27 cellular contexts compared by ENCODE assay signal in the genomic region with DNA sequence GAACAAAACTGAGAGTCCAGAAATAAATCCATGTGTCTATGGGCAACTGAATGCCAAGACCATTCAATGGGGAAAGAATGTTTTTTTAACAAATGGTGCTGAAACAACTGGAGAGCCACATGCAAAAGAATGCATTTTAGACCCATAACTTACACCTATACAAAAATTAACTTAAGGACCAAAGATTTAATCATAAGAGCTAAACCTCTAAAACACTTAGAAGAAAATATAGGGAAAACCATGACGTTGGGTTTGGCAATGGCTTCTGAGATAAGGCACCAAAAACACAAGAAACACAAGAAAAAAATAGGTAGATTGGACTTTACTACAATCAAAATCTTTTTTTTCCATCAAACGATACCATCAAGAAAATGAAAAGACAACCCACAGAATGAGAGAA.
"Had no signal": no experiment of that assay in that cellular context is flagged by ENCODE, and none has a peak within 500 bp of the region (broad histone marks: within the 10 kb centered on the region; RNA-seq: fewer than 3 reads in every experiment).

No MANE protein-coding gene starts in this region.

- H3K27ac ChIP-seq: colonic mucosa, coronary artery, dorsolateral prefrontal cortex, epithelial cell of prostate, esophagus muscularis mucosa, esophagus squamous epithelium, foreskin keratinocyte, gastrocnemius medialis, gastroesophageal sphincter, heart left ventricle, heart right ventricle had no signal

- H3K4me1 ChIP-seq: colonic mucosa, esophagus muscularis mucosa, esophagus squamous epithelium, foreskin keratinocyte, gastrocnemius medialis, gastroesophageal sphincter had no signal

- H3K4me3 ChIP-seq: colonic mucosa, coronary artery, dorsolateral prefrontal cortex, esophagus muscularis mucosa, esophagus squamous epithelium, gastrocnemius medialis, gastroesophageal sphincter, heart left ventricle, heart right ventricle had no signal

- ATAC-seq: effector memory CD8-positive, alpha-beta T cell; esophagus mucosa; foreskin keratinocyte; gastrocnemius medialis; gastroesophageal sphincter; heart left ventricle; heart right ventricle had no signal

- FAIRE-seq: colon, endometrium, frontal cortex had no signal

- H3K27me3 ChIP-seq: colonic mucosa, dorsolateral prefrontal cortex, foreskin keratinocyte, gastrocnemius medialis, heart left ventricle, heart right ventricle had no signal

- H3K9me3 ChIP-seq: colonic mucosa, esophagus muscularis mucosa, esophagus squamous epithelium, gastrocnemius medialis, gastroesophageal sphincter had no signal

- H3K36me3 ChIP-seq: colonic mucosa, esophagus muscularis mucosa, esophagus squamous epithelium, gastrocnemius medialis, gastroesophageal sphincter, heart left ventricle, heart right ventricle had no signal

- DNase-seq: colonic mucosa; cortex of kidney; dermis blood vessel endothelial cell; effector CD4-positive, alpha-beta T cell; effector CD8-positive, alpha-beta T cell; effector memory CD4-positive, alpha-beta T cell; effector memory CD8-positive, alpha-beta T cell; endodermal cell; erythroblast; esophagus squamous epithelium; foreskin fibroblast; foreskin keratinocyte; foreskin melanocyte; gastrocnemius medialis; glutamatergic neuron; head of caudate nucleus; heart left ventricle; heart right ventricle had no signal
